28 cellular contexts compared by ENCODE assay signal in genomic region chr4:169912996-169913395, GRCh38.
"Had no signal": no experiment of that assay in that cellular context is flagged by ENCODE, and none has a peak within 500 bp of the region (broad histone marks: within the 10 kb centered on the region; RNA-seq: fewer than 3 reads in every experiment).

No MANE protein-coding gene starts in this region.

- H3K9me3 ChIP-seq: ascending aorta had no signal

- DNase-seq: activated CD4-positive, alpha-beta memory T cell treated with anti-CD3 and anti-CD28 coated beads for 36 hours; activated CD4-positive, alpha-beta T cell treated with anti-CD3 and anti-CD28 coated beads for 36 hours; activated CD4-positive, alpha-beta T cell treated with anti-CD3 and anti-CD28 coated beads, Interleukin-2, amount 10 ng/mL, durations not matched to agents 24 days and 14 days; activated CD4-positive, CD25-positive, alpha-beta regulatory T cell; activated CD4-positive, CD25-positive, alpha-beta regulatory T cell treated with anti-CD3 and anti-CD28 coated beads, Interleukin-2, amount 50 U/mL, for 72 hours; activated CD8-positive, alpha-beta memory T cell treated with anti-CD3 and anti-CD28 coated beads, Interleukin-2, amount 10 ng/mL, durations not matched to agents 7 days and 5 days; activated CD8-positive, alpha-beta memory T cell treated with anti-CD3 and anti-CD28 coated beads, Interleukin-2, amount 50 U/mL, for 4 hours; activated CD8-positive, alpha-beta T cell treated with anti-CD3 and anti-CD28 coated beads, Interleukin-2, amount 10 ng/mL, durations not matched to agents 7 days and 5 days; activated effector memory CD4-positive, alpha-beta T cell treated with anti-CD3 and anti-CD28 coated beads, Interleukin-2, amount 50 U/mL, for 16 hours; activated naive CD4-positive, alpha-beta T cell treated with anti-CD3 and anti-CD28 coated beads for 36 hours; activated naive CD8-positive, alpha-beta T cell treated with anti-CD3 and anti-CD28 coated beads, Interleukin-2, amount 10 ng/mL, durations not matched to agents 7 days and 5 days; activated T-cell treated with anti-CD3 and anti-CD28 coated beads, Interleukin-2, amount 50 U/mL, for 1 hour; activated T-cell treated with anti-CD3 and anti-CD28 coated beads, Interleukin-2, amount 50 U/mL, for 48 hours; dorsolateral prefrontal cortex; effector memory CD4-positive, alpha-beta T cell; endodermal cell; foreskin fibroblast; head of caudate nucleus; T-helper 2 cell had no signal

- H3K4me3 Mint-ChIP-seq: activated CD4-positive, alpha-beta memory T cell treated with anti-CD3 and anti-CD28 coated beads for 36 hours; activated CD4-positive, alpha-beta T cell treated with anti-CD3 and anti-CD28 coated beads for 36 hours; activated CD4-positive, alpha-beta T cell treated with anti-CD3 and anti-CD28 coated beads, Interleukin-2, amount 10 ng/mL, durations not matched to agents 24 days and 14 days; activated CD8-positive, alpha-beta memory T cell treated with anti-CD3 and anti-CD28 coated beads, Interleukin-2, amount 10 ng/mL, durations not matched to agents 7 days and 5 days; activated CD8-positive, alpha-beta T cell treated with anti-CD3 and anti-CD28 coated beads, Interleukin-2, amount 10 ng/mL, durations not matched to agents 7 days and 5 days; activated naive CD4-positive, alpha-beta T cell treated with anti-CD3 and anti-CD28 coated beads for 36 hours; activated naive CD8-positive, alpha-beta T cell treated with anti-CD3 and anti-CD28 coated beads, Interleukin-2, amount 10 ng/mL, durations not matched to agents 7 days and 5 days; activated T-helper 1 cell treated with anti-CD3 and anti-CD28 coated beads, Interleukin-12 subunit alpha, Interleukin-12 subunit beta, Interleukin-2, Interleukin-4 antibody, amounts not matched to agents 30 ng/mL and 10 ng/mL and 1 ng/mL, durations not matched to agents 14 hours and 24 hours and 36 hours; brain; central memory CD8-positive, alpha-beta T cell; dendritic cell treated with granulocyte-macrophage colony-stimulating factor and Interleukin-4, amounts not matched to agents 40 ng/mL and 50 ng/mL, for 4 days; endodermal cell had no signal

- H3K36me3 ChIP-seq: ascending aorta had no signal

- H3K27ac ChIP-seq: ascending aorta, coronary artery, dorsolateral prefrontal cortex had no signal

- H3K27me3 Mint-ChIP-seq: activated CD4-positive, alpha-beta T cell treated with anti-CD3 and anti-CD28 coated beads, Interleukin-2, amount 10 ng/mL, durations not matched to agents 24 days and 14 days; activated CD8-positive, alpha-beta memory T cell treated with anti-CD3 and anti-CD28 coated beads, Interleukin-2, amount 10 ng/mL, durations not matched to agents 7 days and 5 days; activated naive CD8-positive, alpha-beta T cell treated with anti-CD3 and anti-CD28 coated beads, Interleukin-2, amount 10 ng/mL, durations not matched to agents 7 days and 5 days; brain had no signal

- H3K4me3 ChIP-seq: ascending aorta, coronary artery, dorsolateral prefrontal cortex had no signal

- H3K36me3 Mint-ChIP-seq: activated CD4-positive, alpha-beta memory T cell treated with anti-CD3 and anti-CD28 coated beads for 36 hours; activated CD8-positive, alpha-beta memory T cell treated with anti-CD3 and anti-CD28 coated beads, Interleukin-2, amount 10 ng/mL, durations not matched to agents 7 days and 5 days; activated naive CD8-positive, alpha-beta T cell treated with anti-CD3 and anti-CD28 coated beads, Interleukin-2, amount 10 ng/mL, durations not matched to agents 7 days and 5 days; brain had no signal

- H3K27me3 ChIP-seq: ascending aorta, dorsolateral prefrontal cortex had no signal

- ATAC-seq: activated CD4-positive, alpha-beta T cell treated with anti-CD3 and anti-CD28 coated beads for 36 hours; activated CD8-positive, alpha-beta memory T cell treated with anti-CD3 and anti-CD28 coated beads, Interleukin-2, amount 10 ng/mL, durations not matched to agents 7 days and 5 days; activated CD8-positive, alpha-beta T cell treated with anti-CD3 and anti-CD28 coated beads, Interleukin-2, amount 10 ng/mL, durations not matched to agents 7 days and 5 days; activated naive CD4-positive, alpha-beta T cell treated with anti-CD3 and anti-CD28 coated beads, Interleukin-2, amount 50 U/mL, for 72 hours; esophagus mucosa had no signal

- H3K4me1 ChIP-seq: ascending aorta had no signal

- H3K4me1 Mint-ChIP-seq: activated CD4-positive, alpha-beta T cell treated with anti-CD3 and anti-CD28 coated beads for 36 hours; activated CD4-positive, alpha-beta T cell treated with anti-CD3 and anti-CD28 coated beads, Interleukin-2, amount 10 ng/mL, durations not matched to agents 24 days and 14 days; activated CD8-positive, alpha-beta memory T cell treated with anti-CD3 and anti-CD28 coated beads, Interleukin-2, amount 10 ng/mL, durations not matched to agents 7 days and 5 days; activated naive CD8-positive, alpha-beta T cell treated with anti-CD3 and anti-CD28 coated beads, Interleukin-2, amount 10 ng/mL, durations not matched to agents 7 days and 5 days; brain; central memory CD8-positive, alpha-beta T cell had no signal

- H3K27ac Mint-ChIP-seq: activated CD4-positive, alpha-beta memory T cell treated with anti-CD3 and anti-CD28 coated beads for 36 hours; activated CD4-positive, alpha-beta T cell treated with anti-CD3 and anti-CD28 coated beads for 36 hours; activated CD4-positive, alpha-beta T cell treated with anti-CD3 and anti-CD28 coated beads, Interleukin-2, amount 10 ng/mL, durations not matched to agents 24 days and 14 days; activated CD8-positive, alpha-beta memory T cell treated with anti-CD3 and anti-CD28 coated beads, Interleukin-2, amount 10 ng/mL, durations not matched to agents 7 days and 5 days; activated CD8-positive, alpha-beta T cell treated with anti-CD3 and anti-CD28 coated beads, Interleukin-2, amount 10 ng/mL, durations not matched to agents 7 days and 5 days; activated naive CD4-positive, alpha-beta T cell treated with anti-CD3 and anti-CD28 coated beads for 36 hours; activated naive CD4-positive, alpha-beta T cell treated with anti-CD3 and anti-CD28 coated beads, Interleukin-2, amount 50 U/mL, for 72 hours; activated naive CD8-positive, alpha-beta T cell treated with anti-CD3 and anti-CD28 coated beads, Interleukin-2, amount 10 ng/mL, durations not matched to agents 7 days and 5 days; activated T-helper 1 cell treated with anti-CD3 and anti-CD28 coated beads, Interleukin-12 subunit alpha, Interleukin-12 subunit beta, Interleukin-2, Interleukin-4 antibody, amounts not matched to agents 30 ng/mL and 10 ng/mL and 1 ng/mL, durations not matched to agents 14 hours and 24 hours and 36 hours; activated T-helper 2 cell treated with anti-CD3 and anti-CD28 coated beads, Interferon-gamma antibody, Interleukin-2, Interleukin-4, amounts not matched to agents 10 μg/mL and 5 μg/mL and 100 μg/mL, durations not matched to agents 14 hours and 24 hours and 36 hours; brain; dendritic cell treated with granulocyte-macrophage colony-stimulating factor and Interleukin-4, amounts not matched to agents 40 ng/mL and 50 ng/mL, for 4 days; endodermal cell had no signal

- H3K9me3 Mint-ChIP-seq: activated CD4-positive, alpha-beta T cell treated with anti-CD3 and anti-CD28 coated beads, Interleukin-2, amount 10 ng/mL, durations not matched to agents 24 days and 14 days; activated T-helper 1 cell treated with anti-CD3 and anti-CD28 coated beads, Interleukin-12 subunit alpha, Interleukin-12 subunit beta, Interleukin-2, Interleukin-4 antibody, amounts not matched to agents 30 ng/mL and 10 ng/mL and 1 ng/mL, durations not matched to agents 14 hours and 24 hours and 36 hours had no signal
